ENCODE assay signal across 15 cellular contexts in genomic region chr15:36156855-36157521, GRCh38.
DNase-seq lines count a peak whose midpoint lies in the region; ATAC-seq, FAIRE-seq and TF ChIP-seq lines count a peak whose summit lies in the region.
"Had no signal": no experiment of that assay in that cellular context is flagged by ENCODE, and none has a peak within 500 bp of the region (broad histone marks: within the 10 kb centered on the region; RNA-seq: fewer than 3 reads in every experiment).

No MANE protein-coding gene starts in this region.

- intact Hi-C loops in lower lobe of right lung (cut with DNase I), result no loop called here
- intact Hi-C loops in OCI-LY7 (cut with micrococcal nuclease; ENCODE audit: unreplicated experiment), result no loop called here

- no peak for FAIRE-seq in HTR-8/SVneo (lab: Jason Lieb, UNC)

- H3K27me3 ChIP-seq in fibroblast of lung (ENCODE audit: control insufficient read depth, insufficient read depth, low read length) (no peaks in the 10 kb centered on the region), lower lobe of right lung (ENCODE audit: low read depth) (no peaks in the 10 kb centered on the region)
- H3K27me3 ChIP-seq: colonic mucosa had no signal

- H4K20me1 ChIP-seq in fibroblast of lung (ENCODE audit: control insufficient read depth, extremely low read depth, insufficient read depth, low read length) (no peaks in the 10 kb centered on the region), OCI-LY7 (ENCODE audit: insufficient read depth, low read length) (no peaks in the 10 kb centered on the region)

- no peak overlapping the region for H2AFZ ChIP-seq in fibroblast of lung (ENCODE audit: low read length)
- H2AFZ ChIP-seq in OCI-LY7 (ENCODE audit: low read length), result no peak overlapping the region

- POLR2A ChIA-PET in OCI-LY7 (lab: Charles Lee), result no interaction called here

- no peak for TF ChIP-seq CTCF in fibroblast of lung (conservative IDR thresholded peaks at IDR 0.05 in 1 of 2, IDR thresholded peaks at IDR 0.05 in 1 of 2; ENCODE audit: low read depth in 1 of 2, low read length in 2 of 2)
- TF ChIP-seq CTCF in lower lobe of right lung (IDR thresholded peaks at IDR 0.05), result no peak
- no peak for TF ChIP-seq CTCF in OCI-LY7 (conservative IDR thresholded peaks at IDR 0.05; ENCODE audit: low read length)

- no peaks in the 10 kb centered on the region for H3K79me2 ChIP-seq in fibroblast of lung (ENCODE audit: control insufficient read depth, insufficient read depth, low read length)
- no peaks in the 10 kb centered on the region for H3K79me2 ChIP-seq in OCI-LY7 (ENCODE audit: insufficient read depth, low read depth, low read length)

- no peak overlapping the region for H3K4me2 ChIP-seq in fibroblast of lung (ENCODE audit: extremely low read depth, insufficient read depth, low read length)
- no peak overlapping the region for H3K4me2 ChIP-seq in OCI-LY7 (ENCODE audit: low read length)

- H3K36me3 ChIP-seq in fibroblast of lung (ENCODE audit: control insufficient read depth, insufficient read depth, low read length) (no peaks in the 10 kb centered on the region), lower lobe of right lung (no peaks in the 10 kb centered on the region), OCI-LY7 (ENCODE audit: insufficient read depth, low read length) (no peaks in the 10 kb centered on the region)
- H3K36me3 ChIP-seq: colonic mucosa had no signal

- H3K9me3 ChIP-seq in fibroblast of lung (ENCODE audit: control insufficient read depth, insufficient read depth, low read depth, low read length) (no peaks in the 10 kb centered on the region), lower lobe of right lung (no peaks in the 10 kb centered on the region), OCI-LY7 (ENCODE audit: low read length) (no peaks in the 10 kb centered on the region)
- H3K9me3 ChIP-seq: colonic mucosa had no signal

- H3K27ac ChIP-seq in fibroblast of lung (ENCODE audit: insufficient read depth, low read length) (no peak overlapping the region), lower lobe of right lung (no peak overlapping the region), OCI-LY7 (ENCODE audit: low read depth, low read length, poor library complexity, severe bottlenecking) (no peak overlapping the region)
- H3K27ac ChIP-seq: colonic mucosa had no signal

- CTCF ChIA-PET in OCI-LY7 (lab: Charles Lee; ENCODE audit: unreplicated experiment), result no interaction called here

- no TSS peak for BruUV-seq in OCI-LY7 (replicated peaks; lab: Mats Ljungman, UMichigan)

- peak; percentile 35 to 59 for ATAC-seq in lower lobe of right lung
- no peak for ATAC-seq in HG02973 (IDR thresholded peaks at IDR 0.05; ENCODE audit: unreplicated experiment)

- H3K4me1 ChIP-seq in fibroblast of lung (ENCODE audit: control insufficient read depth, extremely low read depth, insufficient read depth, low read length) (no peaks in the 10 kb centered on the region), lower lobe of right lung (peaks cover 7% of the 10 kb centered on the region), OCI-LY7 (ENCODE audit: insufficient read depth, low read length, poor library complexity, severe bottlenecking) (no peaks in the 10 kb centered on the region)
- H3K4me1 ChIP-seq: colonic mucosa had no signal

- no peak overlapping the region for H3K9ac ChIP-seq in fibroblast of lung (ENCODE audit: insufficient read depth, low read length)

- H3K4me3 ChIP-seq in fibroblast of lung (replicated peaks in 1 of 4; ENCODE audit: control extremely low read depth in 1 of 4, insufficient read depth in 1 of 4, low read depth in 3 of 4, low read length in 4 of 4) (no peak overlapping the region), lower lobe of right lung (no peak overlapping the region), OCI-LY7 (ENCODE audit: low read depth, low read length, poor library complexity, severe bottlenecking) (no peak overlapping the region)
- H3K4me3 ChIP-seq: colonic mucosa had no signal

- H3K9me2 ChIP-seq in OCI-LY7 (ENCODE audit: insufficient read depth, low read length), result no peaks in the 10 kb centered on the region

- peak; percentile 7 for DNase-seq in A172 (ENCODE audit: low spot score)
- peak; percentile 2 for DNase-seq in HTR-8/SVneo (ENCODE audit: insufficient read length, low spot score)
- DNase-seq in fibroblast of lung (ENCODE audit: low read depth in 2 of 2), result peak; percentile 53 to 57
- DNase-seq in lower lobe of right lung, result no peak
- DNase-seq in NK-92 (lab: John Stamatoyannopoulos, UW; ENCODE audit: unreplicated experiment), result no peak
- DNase-seq in OCI-LY7 (ENCODE audit: low spot score), result no peak
- no peak for DNase-seq in NCI-H69 (lab: John Stamatoyannopoulos, UW)
- DNase-seq: ACHN; activated CD4-positive, alpha-beta T cell treated with anti-CD3 and anti-CD28 coated beads, Interleukin-2, amount 50 U/mL, for 4 hours; activated effector memory CD4-positive, alpha-beta T cell treated with anti-CD3 and anti-CD28 coated beads, Interleukin-2, amount 50 U/mL, for 16 hours; colonic mucosa; DMS79; Kasumi-1; NCI-H2171 had no signal

Comparison
In these comparisons a context has a peak if more than half of its experiments do, and no peak if none do; other contexts are left out.
1. DNase-seq: peak in A172 (single experiment), HTR-8/SVneo (single experiment) and fibroblast of lung (2 of 2); none in lower lobe of right lung (single experiment), NK-92 (single experiment), OCI-LY7 (single experiment) and NCI-H69 (single experiment).